Comparison of ENCODE assay signal across 1 cellular context in the genomic region with DNA sequence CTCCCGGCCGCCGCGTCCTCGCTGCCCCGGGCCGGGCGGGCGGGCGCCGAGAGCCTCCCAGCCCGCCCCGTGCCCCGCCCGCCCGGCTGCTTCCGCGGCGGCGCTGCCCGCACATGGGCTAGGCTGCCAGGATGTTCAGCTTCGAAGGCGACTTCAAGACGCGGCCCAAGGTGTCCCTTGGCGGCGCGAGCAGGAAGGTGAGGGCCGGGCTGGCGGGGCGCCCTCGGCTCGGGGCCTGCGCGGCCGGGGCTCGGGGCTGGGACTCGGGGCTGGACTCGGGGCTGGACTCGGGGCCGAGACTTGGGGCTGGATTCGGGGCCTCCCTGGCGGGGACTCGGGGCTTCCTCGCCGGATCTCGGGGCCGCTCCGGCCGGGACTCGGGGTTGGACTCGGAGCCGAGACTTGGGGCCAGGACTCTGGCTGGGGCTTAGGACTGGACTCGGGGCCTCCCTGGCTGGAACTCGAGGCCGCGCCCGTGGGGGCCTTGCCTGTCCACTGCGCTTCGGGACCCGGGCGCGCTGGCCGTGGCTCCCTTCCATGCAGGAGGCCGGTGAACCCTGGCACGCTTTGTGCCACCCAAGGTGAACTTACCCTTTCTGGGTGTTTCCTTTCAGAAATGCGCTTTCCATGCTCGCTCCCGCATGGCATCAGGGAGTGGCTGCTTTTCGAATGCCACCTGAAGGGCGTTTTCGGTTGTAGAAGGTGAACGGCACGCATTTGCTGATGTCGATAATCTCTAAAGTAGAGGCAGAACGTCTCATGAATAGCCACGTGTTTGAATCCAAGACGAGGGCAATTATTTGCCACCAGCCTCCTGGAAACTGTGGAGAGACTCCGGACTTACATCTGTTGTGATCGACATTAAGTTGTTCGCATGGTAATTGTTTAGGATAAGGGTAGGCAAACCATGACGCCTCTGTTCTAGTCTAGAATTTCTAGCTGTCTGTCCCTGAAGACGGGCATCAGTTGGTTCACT.
TF ChIP-seq lines count a peak whose summit lies in the region.

No MANE protein-coding gene starts in this region.

TF ChIP-seq in K562, 482 proteins besides CTCF, POLR2A, EP300 and RAD21 (continued from another document and continues in another):
- TF ChIP-seq, protein P1, sequence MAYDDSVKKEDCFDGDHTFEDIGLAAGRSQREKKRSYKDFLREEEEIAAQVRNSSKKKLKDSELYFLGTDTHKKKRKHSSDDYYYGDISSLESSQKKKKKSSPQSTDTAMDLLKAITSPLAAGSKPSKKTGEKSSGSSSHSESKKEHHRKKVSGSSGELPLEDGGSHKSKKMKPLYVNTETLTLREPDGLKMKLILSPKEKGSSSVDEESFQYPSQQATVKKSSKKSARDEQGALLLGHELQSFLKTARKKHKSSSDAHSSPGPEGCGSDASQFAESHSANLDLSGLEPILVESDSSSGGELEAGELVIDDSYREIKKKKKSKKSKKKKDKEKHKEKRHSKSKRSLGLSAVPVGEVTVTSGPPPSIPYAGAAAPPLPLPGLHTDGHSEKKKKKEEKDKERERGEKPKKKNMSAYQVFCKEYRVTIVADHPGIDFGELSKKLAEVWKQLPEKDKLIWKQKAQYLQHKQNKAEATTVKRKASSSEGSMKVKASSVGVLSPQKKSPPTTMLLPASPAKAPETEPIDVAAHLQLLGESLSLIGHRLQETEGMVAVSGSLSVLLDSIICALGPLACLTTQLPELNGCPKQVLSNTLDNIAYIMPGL (CRISPR knock-in tag; IDR thresholded peaks at IDR 0.05): no peak; the same call in 1 of the 2 replicates
- TF ChIP-seq NFE2 (IDR thresholded peaks at IDR 0.05; ENCODE audit: low read depth): no peak
- TF ChIP-seq POLR3A (IDR thresholded peaks at IDR 0.05; ENCODE audit: borderline replicate concordance, extremely low read depth, insufficient read depth, insufficient read length): no peak
- no peak for TF ChIP-seq GTF2A2 (tag; IDR thresholded peaks at IDR 0.05)
- no peak for TF ChIP-seq ZNF140 (CRISPR knock-in tag; IDR thresholded peaks at IDR 0.05)
- 0 out of 2 replicates have a peak, but pooled peaks have one; percentile 60 for TF ChIP-seq ZBTB7A (IDR thresholded peaks at IDR 0.05; ENCODE audit: borderline replicate concordance, control insufficient read depth, low read depth, low read length)
- TF ChIP-seq, protein P2, sequence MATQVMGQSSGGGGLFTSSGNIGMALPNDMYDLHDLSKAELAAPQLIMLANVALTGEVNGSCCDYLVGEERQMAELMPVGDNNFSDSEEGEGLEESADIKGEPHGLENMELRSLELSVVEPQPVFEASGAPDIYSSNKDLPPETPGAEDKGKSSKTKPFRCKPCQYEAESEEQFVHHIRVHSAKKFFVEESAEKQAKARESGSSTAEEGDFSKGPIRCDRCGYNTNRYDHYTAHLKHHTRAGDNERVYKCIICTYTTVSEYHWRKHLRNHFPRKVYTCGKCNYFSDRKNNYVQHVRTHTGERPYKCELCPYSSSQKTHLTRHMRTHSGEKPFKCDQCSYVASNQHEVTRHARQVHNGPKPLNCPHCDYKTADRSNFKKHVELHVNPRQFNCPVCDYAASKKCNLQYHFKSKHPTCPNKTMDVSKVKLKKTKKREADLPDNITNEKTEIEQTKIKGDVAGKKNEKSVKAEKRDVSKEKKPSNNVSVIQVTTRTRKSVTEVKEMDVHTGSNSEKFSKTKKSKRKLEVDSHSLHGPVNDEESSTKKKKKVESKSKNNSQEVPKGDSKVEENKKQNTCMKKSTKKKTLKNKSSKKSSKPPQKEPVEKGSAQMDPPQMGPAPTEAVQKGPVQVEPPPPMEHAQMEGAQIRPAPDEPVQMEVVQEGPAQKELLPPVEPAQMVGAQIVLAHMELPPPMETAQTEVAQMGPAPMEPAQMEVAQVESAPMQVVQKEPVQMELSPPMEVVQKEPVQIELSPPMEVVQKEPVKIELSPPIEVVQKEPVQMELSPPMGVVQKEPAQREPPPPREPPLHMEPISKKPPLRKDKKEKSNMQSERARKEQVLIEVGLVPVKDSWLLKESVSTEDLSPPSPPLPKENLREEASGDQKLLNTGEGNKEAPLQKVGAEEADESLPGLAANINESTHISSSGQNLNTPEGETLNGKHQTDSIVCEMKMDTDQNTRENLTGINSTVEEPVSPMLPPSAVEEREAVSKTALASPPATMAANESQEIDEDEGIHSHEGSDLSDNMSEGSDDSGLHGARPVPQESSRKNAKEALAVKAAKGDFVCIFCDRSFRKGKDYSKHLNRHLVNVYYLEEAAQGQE (CRISPR knock-in tag; IDR thresholded peaks at IDR 0.05; ENCODE audit: low read depth): no peak
- TF ChIP-seq, protein P3, sequence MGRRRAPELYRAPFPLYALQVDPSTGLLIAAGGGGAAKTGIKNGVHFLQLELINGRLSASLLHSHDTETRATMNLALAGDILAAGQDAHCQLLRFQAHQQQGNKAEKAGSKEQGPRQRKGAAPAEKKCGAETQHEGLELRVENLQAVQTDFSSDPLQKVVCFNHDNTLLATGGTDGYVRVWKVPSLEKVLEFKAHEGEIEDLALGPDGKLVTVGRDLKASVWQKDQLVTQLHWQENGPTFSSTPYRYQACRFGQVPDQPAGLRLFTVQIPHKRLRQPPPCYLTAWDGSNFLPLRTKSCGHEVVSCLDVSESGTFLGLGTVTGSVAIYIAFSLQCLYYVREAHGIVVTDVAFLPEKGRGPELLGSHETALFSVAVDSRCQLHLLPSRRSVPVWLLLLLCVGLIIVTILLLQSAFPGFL (CRISPR knock-in tag; IDR thresholded peaks at IDR 0.05): no peak; the same call in 1 of the 2 replicates
- peak; percentile 19 for TF ChIP-seq KDM5B (IDR thresholded peaks at IDR 0.05; ENCODE audit: insufficient replicate concordance, low read depth, low read length)
- peak; percentile 10 for TF ChIP-seq HNRNPLL (IDR thresholded peaks at IDR 0.05; ENCODE audit: low read depth, low read length, poor library complexity, severe bottlenecking)
- no peak for TF ChIP-seq ETV6 (IDR thresholded peaks at IDR 0.05; ENCODE audit: borderline replicate concordance in 1 of 2, low read depth in 2 of 2, low read length in 1 of 2)
- 0 out of 2 replicates have a peak, but pooled peaks have one; percentile 16 for TF ChIP-seq ETV6 (CRISPR knock-in tag; IDR thresholded peaks at IDR 0.05; ENCODE audit: borderline replicate concordance)
- TF ChIP-seq SRSF3 (IDR thresholded peaks at IDR 0.05; ENCODE audit: insufficient read depth, low read length): 0 out of 2 replicates have a peak, but pooled peaks have one; percentile 44
- peak; percentile 60 for TF ChIP-seq U2AF1 (optimal IDR thresholded peaks at IDR 0.05; ENCODE audit: low read depth, low read length)
- TF ChIP-seq ZNF316 (IDR thresholded peaks at IDR 0.05): 0 out of 2 replicates have a peak, but pooled peaks have one; percentile 24
- TF ChIP-seq SNIP1 (IDR thresholded peaks at IDR 0.05; ENCODE audit: low read depth): no peak
- TF ChIP-seq, protein P4, sequence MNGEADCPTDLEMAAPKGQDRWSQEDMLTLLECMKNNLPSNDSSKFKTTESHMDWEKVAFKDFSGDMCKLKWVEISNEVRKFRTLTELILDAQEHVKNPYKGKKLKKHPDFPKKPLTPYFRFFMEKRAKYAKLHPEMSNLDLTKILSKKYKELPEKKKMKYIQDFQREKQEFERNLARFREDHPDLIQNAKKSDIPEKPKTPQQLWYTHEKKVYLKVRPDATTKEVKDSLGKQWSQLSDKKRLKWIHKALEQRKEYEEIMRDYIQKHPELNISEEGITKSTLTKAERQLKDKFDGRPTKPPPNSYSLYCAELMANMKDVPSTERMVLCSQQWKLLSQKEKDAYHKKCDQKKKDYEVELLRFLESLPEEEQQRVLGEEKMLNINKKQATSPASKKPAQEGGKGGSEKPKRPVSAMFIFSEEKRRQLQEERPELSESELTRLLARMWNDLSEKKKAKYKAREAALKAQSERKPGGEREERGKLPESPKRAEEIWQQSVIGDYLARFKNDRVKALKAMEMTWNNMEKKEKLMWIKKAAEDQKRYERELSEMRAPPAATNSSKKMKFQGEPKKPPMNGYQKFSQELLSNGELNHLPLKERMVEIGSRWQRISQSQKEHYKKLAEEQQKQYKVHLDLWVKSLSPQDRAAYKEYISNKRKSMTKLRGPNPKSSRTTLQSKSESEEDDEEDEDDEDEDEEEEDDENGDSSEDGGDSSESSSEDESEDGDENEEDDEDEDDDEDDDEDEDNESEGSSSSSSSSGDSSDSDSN (IDR thresholded peaks at IDR 0.05; ENCODE audit: borderline replicate concordance in 1 of 2, low read depth in 2 of 2, low read length in 2 of 2): peak; percentile 41 to 79; a peak in 3 of 4 replicates
- no peak for TF ChIP-seq HDAC2 (IDR thresholded peaks at IDR 0.05)
- no peak for TF ChIP-seq CXXC5 (CRISPR knock-in tag; IDR thresholded peaks at IDR 0.05)
- TF ChIP-seq, protein P5, sequence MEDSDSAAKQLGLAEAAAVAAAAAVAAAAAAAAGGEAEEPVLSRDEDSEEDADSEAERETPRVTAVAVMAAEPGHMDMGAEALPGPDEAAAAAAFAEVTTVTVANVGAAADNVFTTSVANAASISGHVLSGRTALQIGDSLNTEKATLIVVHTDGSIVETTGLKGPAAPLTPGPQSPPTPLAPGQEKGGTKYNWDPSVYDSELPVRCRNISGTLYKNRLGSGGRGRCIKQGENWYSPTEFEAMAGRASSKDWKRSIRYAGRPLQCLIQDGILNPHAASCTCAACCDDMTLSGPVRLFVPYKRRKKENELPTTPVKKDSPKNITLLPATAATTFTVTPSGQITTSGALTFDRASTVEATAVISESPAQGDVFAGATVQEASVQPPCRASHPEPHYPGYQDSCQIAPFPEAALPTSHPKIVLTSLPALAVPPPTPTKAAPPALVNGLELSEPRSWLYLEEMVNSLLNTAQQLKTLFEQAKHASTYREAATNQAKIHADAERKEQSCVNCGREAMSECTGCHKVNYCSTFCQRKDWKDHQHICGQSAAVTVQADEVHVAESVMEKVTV (CRISPR knock-in tag; IDR thresholded peaks at IDR 0.05): no peak
- TF ChIP-seq SPI1 (IDR thresholded peaks at IDR 0.05; ENCODE audit: borderline replicate concordance, low read depth, low read length): no peak
- no peak for TF ChIP-seq MYNN (IDR thresholded peaks at IDR 0.05)
- no peak for TF ChIP-seq MYNN (CRISPR knock-in tag; IDR thresholded peaks at IDR 0.05)
- TF ChIP-seq, protein P6, sequence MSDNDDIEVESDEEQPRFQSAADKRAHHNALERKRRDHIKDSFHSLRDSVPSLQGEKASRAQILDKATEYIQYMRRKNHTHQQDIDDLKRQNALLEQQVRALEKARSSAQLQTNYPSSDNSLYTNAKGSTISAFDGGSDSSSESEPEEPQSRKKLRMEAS (CRISPR knock-in tag; IDR thresholded peaks at IDR 0.05): peak; percentile 60
- TF ChIP-seq, protein P7, sequence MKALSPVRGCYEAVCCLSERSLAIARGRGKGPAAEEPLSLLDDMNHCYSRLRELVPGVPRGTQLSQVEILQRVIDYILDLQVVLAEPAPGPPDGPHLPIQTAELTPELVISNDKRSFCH (CRISPR knock-in tag; IDR thresholded peaks at IDR 0.05): no peak
- TF ChIP-seq, protein P7 (tag; IDR thresholded peaks at IDR 0.05): 0 out of 2 replicates have a peak, but pooled peaks have one; percentile 20
- no peak for TF ChIP-seq ZBTB8A (IDR thresholded peaks at IDR 0.05; ENCODE audit: partially characterized antibody)
- TF ChIP-seq ZFX (CRISPR knock-in tag; IDR thresholded peaks at IDR 0.05): peak; percentile 81
- TF ChIP-seq SIN3B (IDR thresholded peaks at IDR 0.05; ENCODE audit: low read depth): no peak; the same call in 1 of the 2 replicates
- TF ChIP-seq, protein P8, sequence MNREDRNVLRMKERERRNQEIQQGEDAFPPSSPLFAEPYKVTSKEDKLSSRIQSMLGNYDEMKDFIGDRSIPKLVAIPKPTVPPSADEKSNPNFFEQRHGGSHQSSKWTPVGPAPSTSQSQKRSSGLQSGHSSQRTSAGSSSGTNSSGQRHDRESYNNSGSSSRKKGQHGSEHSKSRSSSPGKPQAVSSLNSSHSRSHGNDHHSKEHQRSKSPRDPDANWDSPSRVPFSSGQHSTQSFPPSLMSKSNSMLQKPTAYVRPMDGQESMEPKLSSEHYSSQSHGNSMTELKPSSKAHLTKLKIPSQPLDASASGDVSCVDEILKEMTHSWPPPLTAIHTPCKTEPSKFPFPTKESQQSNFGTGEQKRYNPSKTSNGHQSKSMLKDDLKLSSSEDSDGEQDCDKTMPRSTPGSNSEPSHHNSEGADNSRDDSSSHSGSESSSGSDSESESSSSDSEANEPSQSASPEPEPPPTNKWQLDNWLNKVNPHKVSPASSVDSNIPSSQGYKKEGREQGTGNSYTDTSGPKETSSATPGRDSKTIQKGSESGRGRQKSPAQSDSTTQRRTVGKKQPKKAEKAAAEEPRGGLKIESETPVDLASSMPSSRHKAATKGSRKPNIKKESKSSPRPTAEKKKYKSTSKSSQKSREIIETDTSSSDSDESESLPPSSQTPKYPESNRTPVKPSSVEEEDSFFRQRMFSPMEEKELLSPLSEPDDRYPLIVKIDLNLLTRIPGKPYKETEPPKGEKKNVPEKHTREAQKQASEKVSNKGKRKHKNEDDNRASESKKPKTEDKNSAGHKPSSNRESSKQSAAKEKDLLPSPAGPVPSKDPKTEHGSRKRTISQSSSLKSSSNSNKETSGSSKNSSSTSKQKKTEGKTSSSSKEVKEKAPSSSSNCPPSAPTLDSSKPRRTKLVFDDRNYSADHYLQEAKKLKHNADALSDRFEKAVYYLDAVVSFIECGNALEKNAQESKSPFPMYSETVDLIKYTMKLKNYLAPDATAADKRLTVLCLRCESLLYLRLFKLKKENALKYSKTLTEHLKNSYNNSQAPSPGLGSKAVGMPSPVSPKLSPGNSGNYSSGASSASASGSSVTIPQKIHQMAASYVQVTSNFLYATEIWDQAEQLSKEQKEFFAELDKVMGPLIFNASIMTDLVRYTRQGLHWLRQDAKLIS (CRISPR knock-in tag; IDR thresholded peaks at IDR 0.05): peak; percentile 56; the same call in 1 of the 2 replicates
- TF ChIP-seq GABPB1 (CRISPR knock-in tag; IDR thresholded peaks at IDR 0.05): peak; percentile 37; the same call in 1 of the 2 replicates
- peak; percentile 48; the same call in 1 of the 2 replicates for TF ChIP-seq EP400 (IDR thresholded peaks at IDR 0.05)
- TF ChIP-seq FUS (optimal IDR thresholded peaks at IDR 0.05; ENCODE audit: low read depth, low read length): no peak
- TF ChIP-seq, protein P9, sequence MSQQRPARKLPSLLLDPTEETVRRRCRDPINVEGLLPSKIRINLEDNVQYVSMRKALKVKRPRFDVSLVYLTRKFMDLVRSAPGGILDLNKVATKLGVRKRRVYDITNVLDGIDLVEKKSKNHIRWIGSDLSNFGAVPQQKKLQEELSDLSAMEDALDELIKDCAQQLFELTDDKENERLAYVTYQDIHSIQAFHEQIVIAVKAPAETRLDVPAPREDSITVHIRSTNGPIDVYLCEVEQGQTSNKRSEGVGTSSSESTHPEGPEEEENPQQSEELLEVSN (IDR thresholded peaks at IDR 0.05; ENCODE audit: borderline replicate concordance in 1 of 2, extremely low read depth in 1 of 2, insufficient read depth in 1 of 2, insufficient read length in 1 of 2, low read depth in 1 of 2, low read length in 1 of 2, poor library complexity in 1 of 2, severe bottlenecking in 1 of 2): peak; percentile 56 to 79
- no peak for TF ChIP-seq RUNX1 (IDR thresholded peaks at IDR 0.05; ENCODE audit: low read depth)
- TF ChIP-seq, protein P10, sequence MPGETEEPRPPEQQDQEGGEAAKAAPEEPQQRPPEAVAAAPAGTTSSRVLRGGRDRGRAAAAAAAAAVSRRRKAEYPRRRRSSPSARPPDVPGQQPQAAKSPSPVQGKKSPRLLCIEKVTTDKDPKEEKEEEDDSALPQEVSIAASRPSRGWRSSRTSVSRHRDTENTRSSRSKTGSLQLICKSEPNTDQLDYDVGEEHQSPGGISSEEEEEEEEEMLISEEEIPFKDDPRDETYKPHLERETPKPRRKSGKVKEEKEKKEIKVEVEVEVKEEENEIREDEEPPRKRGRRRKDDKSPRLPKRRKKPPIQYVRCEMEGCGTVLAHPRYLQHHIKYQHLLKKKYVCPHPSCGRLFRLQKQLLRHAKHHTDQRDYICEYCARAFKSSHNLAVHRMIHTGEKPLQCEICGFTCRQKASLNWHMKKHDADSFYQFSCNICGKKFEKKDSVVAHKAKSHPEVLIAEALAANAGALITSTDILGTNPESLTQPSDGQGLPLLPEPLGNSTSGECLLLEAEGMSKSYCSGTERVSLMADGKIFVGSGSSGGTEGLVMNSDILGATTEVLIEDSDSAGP (CRISPR knock-in tag; IDR thresholded peaks at IDR 0.05): no peak
- no peak for TF ChIP-seq ZNF224 (CRISPR knock-in tag; IDR thresholded peaks at IDR 0.05)
